Comparison of ENCODE assay signal across 21 cellular contexts in genomic region chr14:68885226-68886108, GRCh38.
A peak's percentile ranks its signal among the peaks of the same experiment; 100 is the strongest.
DNase-seq lines count a peak whose midpoint lies in the region; ATAC-seq and TF ChIP-seq lines count a peak whose summit lies in the region.
"Had no signal": no experiment of that assay in that cellular context is flagged by ENCODE, and none has a peak within 500 bp of the region (broad histone marks: within the 10 kb centered on the region; RNA-seq: fewer than 3 reads in every experiment).

No MANE protein-coding gene starts in this region.

- TF ChIP-seq EP300 in gastroesophageal sphincter (IDR thresholded peaks at IDR 0.05) (no peak), stomach (IDR thresholded peaks at IDR 0.05) (no peak)

- peaks cover 6% of the 10 kb centered on the region; the same call in 1 of the 2 replicates for H4K20me1 ChIP-seq in GM23338 (replicated peaks; ENCODE audit: insufficient read depth)

- no peak overlapping the region for H3K4me3 Mint-ChIP-seq in GM23338
- H3K4me3 Mint-ChIP-seq: activated CD4-positive, alpha-beta T cell treated with anti-CD3 and anti-CD28 coated beads, Interleukin-2, amount 10 ng/mL, durations not matched to agents 24 days and 14 days; activated T-helper 17 cell treated with anti-CD3 and anti-CD28 coated beads, Interleukin-2, amount 50 U/mL, for 72 hours; central memory CD8-positive, alpha-beta T cell had no signal

- H3K27ac Mint-ChIP-seq in GM23338 = no peak overlapping the region
- H3K27ac Mint-ChIP-seq: activated CD4-positive, alpha-beta T cell treated with anti-CD3 and anti-CD28 coated beads, Interleukin-2, amount 10 ng/mL, durations not matched to agents 24 days and 14 days had no signal

- no peaks in the 10 kb centered on the region for H3K9me2 ChIP-seq in GM23338 (ENCODE audit: insufficient read depth)

- H3K9me3 ChIP-seq in ascending aorta (no peaks in the 10 kb centered on the region), gastroesophageal sphincter (no peaks in the 10 kb centered on the region), stomach (no peaks in the 10 kb centered on the region)
- H3K9me3 ChIP-seq: adrenal gland, ovary had no signal

- WGBS in gastroesophageal sphincter (ENCODE audit: low coverage in 1 of 2), 2 donors = 60 to 86% methylated on average over 1 to 7 of the region's 22 CpGs
- WGBS in stomach, 5 donors = 91 to 98% (median 96%) methylated on average over 18 to 22 of the region's 22 CpGs

- intact Hi-C loops in ascending aorta (cut with DNase I) (no loop called here), stomach (cut with DNase I; ENCODE audit: low total_unique reads) (no loop called here)

- peaks cover 35% of the 10 kb centered on the region for H3K36me3 ChIP-seq in GM23338 (ENCODE audit: insufficient read depth)
- peaks cover 93 to 98% of the 10 kb centered on the region in 2 donors for H3K36me3 ChIP-seq in ascending aorta
- H3K36me3 ChIP-seq in gastroesophageal sphincter = peaks cover 0 to 96% of the 10 kb centered on the region in 2 donors
- H3K36me3 ChIP-seq in stomach = peaks cover 71 to 93% (median 91%) of the 10 kb centered on the region in 4 donors
- H3K36me3 ChIP-seq: ovary had no signal

- no peaks in the 10 kb centered on the region for H3K79me2 ChIP-seq in GM23338 (replicated peaks; ENCODE audit: insufficient read depth)

- no peak overlapping the region for H3K4me2 ChIP-seq in GM23338

- DNase-seq in GM23338 (ENCODE audit: low spot score) (no peak), ascending aorta (ENCODE audit: low spot score in 2 of 2) (no peak), stomach (no peak), iPS-NIHi7 (ENCODE audit: extremely low spot score) (no peak)
- no peak for DNase-seq in activated naive CD4-positive, alpha-beta T cell (lab: John Stamatoyannopoulos, UW)
- DNase-seq: activated CD4-positive, alpha-beta T cell treated with anti-CD3 and anti-CD28 coated beads, Interleukin-2, amount 10 ng/mL, durations not matched to agents 24 days and 14 days; adrenal gland; AML-193; effector CD4-positive, alpha-beta T cell; head of caudate nucleus; NCI-H1092 treated with DMSO at 0.1 percent for 48 hours; NCI-H510A; ovary; stimulated activated CD4-positive, alpha-beta T cell treated with anti-CD3 and anti-CD28 coated beads, Interleukin-2, amount 100 ng/mL, for 24 hours; substantia nigra; T-helper 1 cell had no signal

- peaks cover 95% of the 10 kb centered on the region for H3K36me3 Mint-ChIP-seq in GM23338 (ENCODE audit: low read depth)

- no peak overlapping the region for H2AFZ ChIP-seq in GM23338

- no peaks in the 10 kb centered on the region for H3F3A ChIP-seq in GM23338 (replicated peaks; ENCODE audit: low read depth)

- TF ChIP-seq CTCF in GM23338 (conservative IDR thresholded peaks at IDR 0.05; ENCODE audit: low read depth in 2 of 2) (peak in 1 of 2 experiments; percentile 19; a peak in 1 of 4 replicates), ascending aorta (IDR thresholded peaks at IDR 0.05) (no peak), gastroesophageal sphincter (IDR thresholded peaks at IDR 0.05) (peak in 1 of 4 experiments; percentile 15), stomach (IDR thresholded peaks at IDR 0.05) (no peak)

- ATAC-seq in GM23338 = peak; percentile 26
- ATAC-seq in gastroesophageal sphincter = no peak
- ATAC-seq in GM18858 (IDR thresholded peaks at IDR 0.05; ENCODE audit: unreplicated experiment) = no peak
- no peak for ATAC-seq in HG03565 (IDR thresholded peaks at IDR 0.05; ENCODE audit: unreplicated experiment)
- ATAC-seq: activated T-helper 17 cell treated with anti-CD3 and anti-CD28 coated beads, Interleukin-2, amount 50 U/mL, for 72 hours had no signal

- H3K27me3 Mint-ChIP-seq in GM23338 (ENCODE audit: insufficient read depth, low read depth, poor library complexity) = peaks cover 12% of the 10 kb centered on the region
- H3K27me3 Mint-ChIP-seq: activated CD4-positive, alpha-beta T cell treated with anti-CD3 and anti-CD28 coated beads, Interleukin-2, amount 10 ng/mL, durations not matched to agents 24 days and 14 days; activated T-helper 17 cell treated with anti-CD3 and anti-CD28 coated beads, Interleukin-2, amount 50 U/mL, for 72 hours; central memory CD8-positive, alpha-beta T cell had no signal

- H3K4me1 Mint-ChIP-seq in GM23338 = no peaks in the 10 kb centered on the region
- H3K4me1 Mint-ChIP-seq: activated CD4-positive, alpha-beta T cell treated with anti-CD3 and anti-CD28 coated beads, Interleukin-2, amount 10 ng/mL, durations not matched to agents 24 days and 14 days; activated T-helper 17 cell treated with anti-CD3 and anti-CD28 coated beads, Interleukin-2, amount 50 U/mL, for 72 hours; central memory CD8-positive, alpha-beta T cell had no signal

- H3K27ac ChIP-seq in GM23338 (ENCODE audit: low read depth) = no peak overlapping the region
- H3K27ac ChIP-seq in ascending aorta = peak overlapping the region; percentile 58 to 68
- peak overlapping the region in 3 of 4 donors; percentile 74 to 99 (median 75) for H3K27ac ChIP-seq in gastroesophageal sphincter
- peak overlapping the region in 3 of 5 donors; percentile 33 to 74 (median 51) for H3K27ac ChIP-seq in stomach
- H3K27ac ChIP-seq: adrenal gland, ovary had no signal

- H3K4me1 ChIP-seq in GM23338 (ENCODE audit: insufficient read depth) (no peaks in the 10 kb centered on the region), ascending aorta (peaks cover 0 to 3% of the 10 kb centered on the region in 2 donors), gastroesophageal sphincter (peaks cover 0 to 84% (median 5%) of the 10 kb centered on the region in 3 donors), stomach (peaks cover 0 to 35% (median 6%) of the 10 kb centered on the region in 4 donors)
- H3K4me1 ChIP-seq: adrenal gland had no signal

- H3K27me3 ChIP-seq in GM23338 (ENCODE audit: insufficient read depth) (no peaks in the 10 kb centered on the region), ascending aorta (no peaks in the 10 kb centered on the region), gastroesophageal sphincter (no peaks in the 10 kb centered on the region), stomach (no peaks in the 10 kb centered on the region)
- H3K27me3 ChIP-seq: adrenal gland, ovary had no signal

- H3K4me3 ChIP-seq in GM23338 (no peak overlapping the region), ascending aorta (no peak overlapping the region), gastroesophageal sphincter (no peak overlapping the region), stomach (no peak overlapping the region)
- H3K4me3 ChIP-seq: adrenal gland, ovary had no signal

- H3K9me3 Mint-ChIP-seq in GM23338 = no peaks in the 10 kb centered on the region; the same call in 2 of the 3 replicates
- H3K9me3 Mint-ChIP-seq: activated CD4-positive, alpha-beta T cell treated with anti-CD3 and anti-CD28 coated beads, Interleukin-2, amount 10 ng/mL, durations not matched to agents 24 days and 14 days; activated T-helper 17 cell treated with anti-CD3 and anti-CD28 coated beads, Interleukin-2, amount 50 U/mL, for 72 hours; central memory CD8-positive, alpha-beta T cell had no signal

- TF ChIP-seq POLR2A in gastroesophageal sphincter (IDR thresholded peaks at IDR 0.05) (no peak), stomach (IDR thresholded peaks at IDR 0.05) (no peak)

TF ChIP-seq in GM23338, 12 proteins besides CTCF, POLR2A, EP300 and RAD21 (continues in another document):
- TF ChIP-seq EZH2 (IDR thresholded peaks at IDR 0.05; ENCODE audit: low read depth, unreplicated experiment) (no peak), ZNF114 (CRISPR knock-in tag; IDR thresholded peaks at IDR 0.05) (no peak), STAT1 (IDR thresholded peaks at IDR 0.05; ENCODE audit: unreplicated experiment) (no peak), NANOG (IDR thresholded peaks at IDR 0.05; ENCODE audit: borderline replicate concordance) (no peak), ETS1 (IDR thresholded peaks at IDR 0.05) (no peak), JUNB (IDR thresholded peaks at IDR 0.05; ENCODE audit: unreplicated experiment) (no peak)
